ENCODE assay signal across 23 cellular contexts in genomic region chr12:51777973-51778372, GRCh38.
DNase-seq lines count a peak whose midpoint lies in the region; ATAC-seq, FAIRE-seq and TF ChIP-seq lines count a peak whose summit lies in the region.
"Had no signal": no experiment of that assay in that cellular context is flagged by ENCODE, and none has a peak within 500 bp of the region (broad histone marks: within the 10 kb centered on the region; RNA-seq: fewer than 3 reads in every experiment).

No MANE protein-coding gene starts in this region.

- POLR2A ChIA-PET in HepG2 (lab: Yijun Ruan, JAX) = no interaction called here

- H3K4me3 ChIP-seq in WERI-Rb-1 (ENCODE audit: low read depth, low read length) (no peak overlapping the region), HepG2 (replicated peaks in 1 of 3; ENCODE audit: insufficient read depth in 1 of 3, low read depth in 2 of 3, low read length in 3 of 3) (no peak overlapping the region)
- H3K4me3 ChIP-seq: A549; BLaER1 treated with 17β-estradiol and CSF1 and Interleukin-3, amounts not matched to agents 10 nM and 100 nM; GM23248 had no signal

- DNase-seq in WERI-Rb-1 (no peak), HepG2 (ENCODE audit: low spot score) (peak; percentile 44), mucosa of gallbladder (ENCODE audit: low spot score) (peak; percentile 21), GM19239 (ENCODE audit: insufficient read length, low spot score) (no peak), UCSD-AML1 (lab: John Stamatoyannopoulos, UW; ENCODE audit: unreplicated experiment) (no peak), NCI-H82 (lab: John Stamatoyannopoulos, UW) (no peak)
- DNase-seq: 8988T; ACHN; AML-193; BE2C; Calu3; CD4-positive, alpha-beta T cell; CD8-positive, alpha-beta memory T cell; COR-L47; DND-41; GM23248; H9 had no signal

- H4K20me1 ChIP-seq in HepG2 (ENCODE audit: insufficient read depth, low read length) = no peaks in the 10 kb centered on the region
- H4K20me1 ChIP-seq: BLaER1 treated with 17β-estradiol and CSF1 and Interleukin-3, amounts not matched to agents 10 nM and 100 nM had no signal

- in situ Hi-C loops in HepG2 (cut with HindIII; ENCODE audit: extremely low pct_ligation_motif_present, low pct_unique_long_range_greater_than_20kb) = no loop called here

- no peak overlapping the region for H2AFZ ChIP-seq in HepG2 (ENCODE audit: low read length)
- H2AFZ ChIP-seq: GM23248 had no signal

- 29% methylated on average over 3 of the region's 3 CpGs for WGBS in HepG2 (ENCODE audit: low lambda C conversion rate)

- no TSS peak for BruUV-seq in HepG2 (replicated peaks; lab: Mats Ljungman, UMichigan)

- CTCF ChIA-PET in HepG2 (lab: Yijun Ruan, JAX; ENCODE audit: low intra/inter-chr PET ratio, low total read pairs) = no interaction called here

- no peak for TF ChIP-seq POLR2A in HepG2 (IDR thresholded peaks at IDR 0.05; ENCODE audit: insufficient read depth in 1 of 2, low read depth in 2 of 2, low read length in 2 of 2)

- TF ChIP-seq CTCF in WERI-Rb-1 (IDR thresholded peaks at IDR 0.05; ENCODE audit: low read depth, low read length) (no peak), HepG2 (CRISPR knock-in tag; IDR thresholded peaks at IDR 0.05) (no peak)

- FAIRE-seq in HepG2 (lab: Jason Lieb, UNC) (no peak), GM19239 (lab: Jason Lieb, UNC) (no peak)
- FAIRE-seq: A549, G401.6, GM12892, H1 had no signal

- no peaks in the 10 kb centered on the region for H3K79me2 ChIP-seq in HepG2 (ENCODE audit: insufficient read depth, low read length)

- no peak for TF ChIP-seq RAD21 in HepG2 (CRISPR knock-in tag; IDR thresholded peaks at IDR 0.05)

- peaks cover 6% of the 10 kb centered on the region for H3K36me3 ChIP-seq in WERI-Rb-1
- no peaks in the 10 kb centered on the region for H3K36me3 ChIP-seq in HepG2 (replicated peaks in 1 of 2; ENCODE audit: control insufficient read depth in 1 of 2, insufficient read depth in 2 of 2, low read length in 2 of 2)
- H3K36me3 ChIP-seq: BLaER1 treated with 17β-estradiol and CSF1 and Interleukin-3, amounts not matched to agents 10 nM and 100 nM had no signal

- H3K4me2 ChIP-seq in HepG2 (ENCODE audit: low read depth, low read length) = no peak overlapping the region
- H3K4me2 ChIP-seq: A549; BLaER1 treated with 17β-estradiol and CSF1 and Interleukin-3, amounts not matched to agents 10 nM and 100 nM had no signal

- peaks cover 16% of the 10 kb centered on the region for H3K4me1 ChIP-seq in HepG2 (ENCODE audit: insufficient read depth, low read length)
- H3K4me1 ChIP-seq: BE2C had no signal

- no peak overlapping the region for H3K9ac ChIP-seq in HepG2 (ENCODE audit: insufficient read depth, low read depth, low read length)
- H3K9ac ChIP-seq: BLaER1 treated with 17β-estradiol and CSF1 and Interleukin-3, amounts not matched to agents 10 nM and 100 nM; GM23248 had no signal

- peak; percentile 67 for ATAC-seq in HepG2
- ATAC-seq: A549, HCT116 had no signal

- intact Hi-C loops in HepG2 (cut with micrococcal nuclease; ENCODE audit: unreplicated experiment) = no loop called here

- peak overlapping the region; percentile 14 for H3K27ac ChIP-seq in WERI-Rb-1
- no peak overlapping the region for H3K27ac ChIP-seq in HepG2 (ENCODE audit: extremely low read length, insufficient read depth, low read length)
- H3K27ac ChIP-seq: A549; BLaER1 treated with 17β-estradiol and CSF1 and Interleukin-3, amounts not matched to agents 10 nM and 100 nM; GM23248 had no signal

- H3K27me3 ChIP-seq in WERI-Rb-1 (ENCODE audit: insufficient read depth, low read depth, severe bottlenecking) (no peaks in the 10 kb centered on the region), HepG2 (ENCODE audit: control insufficient read depth in 1 of 2, insufficient read depth in 2 of 2, low read length in 2 of 2) (no peaks in the 10 kb centered on the region)
- H3K27me3 ChIP-seq: BE2C; BLaER1 treated with 17β-estradiol and CSF1 and Interleukin-3, amounts not matched to agents 10 nM and 100 nM had no signal

- H3K9me3 ChIP-seq in WERI-Rb-1 (ENCODE audit: severe bottlenecking) = no peaks in the 10 kb centered on the region
- no peaks in the 10 kb centered on the region for H3K9me3 ChIP-seq in HepG2 (ENCODE audit: low read length)
- H3K9me3 ChIP-seq: BE2C had no signal

- TF ChIP-seq EP300 in HepG2 (IDR thresholded peaks at IDR 0.05; ENCODE audit: low read depth in 2 of 2, low read length in 2 of 2) (no peak), HepG2 (CRISPR knock-in tag; IDR thresholded peaks at IDR 0.05; ENCODE audit: borderline replicate concordance) (no peak)

TF ChIP-seq in HepG2, 621 proteins besides CTCF, POLR2A, EP300 and RAD21 (continues in another document):
- TF ChIP-seq GABPA (IDR thresholded peaks at IDR 0.05; ENCODE audit: low read depth, low read length) (no peak), GABPA (CRISPR knock-in tag; IDR thresholded peaks at IDR 0.05; ENCODE audit: low read depth) (peak; percentile 15; the same call in 1 of the 2 replicates), SRF (IDR thresholded peaks at IDR 0.05; ENCODE audit: low read depth, low read length) (peak; percentile 87), ATF5 (CRISPR knock-in tag; IDR thresholded peaks at IDR 0.05; ENCODE audit: low read depth) (no peak), U2AF1 (optimal IDR thresholded peaks at IDR 0.05; ENCODE audit: low read depth, low read length) (no peak), SAP130 (CRISPR knock-in tag; IDR thresholded peaks at IDR 0.05; ENCODE audit: low read depth) (peak; percentile 17; the same call in 1 of the 2 replicates), SPEN (CRISPR knock-in tag; IDR thresholded peaks at IDR 0.05; ENCODE audit: low read depth) (no peak), HOMEZ (CRISPR knock-in tag; IDR thresholded peaks at IDR 0.05; ENCODE audit: low read depth) (peak; percentile 22; the same call in 1 of the 2 replicates), ETV5 (CRISPR knock-in tag; IDR thresholded peaks at IDR 0.05; ENCODE audit: borderline replicate concordance) (peak; percentile 50; the same call in 1 of the 2 replicates), KAT7 (CRISPR knock-in tag; IDR thresholded peaks at IDR 0.05; ENCODE audit: borderline replicate concordance) (no peak), RFXAP (CRISPR knock-in tag; IDR thresholded peaks at IDR 0.05; ENCODE audit: borderline replicate concordance) (no peak), LCORL (IDR thresholded peaks at IDR 0.05) (peak; percentile 45; the same call in 1 of the 2 replicates), LCORL (CRISPR knock-in tag; IDR thresholded peaks at IDR 0.05) (no peak), ATF7-NPFF (CRISPR knock-in tag; IDR thresholded peaks at IDR 0.05; ENCODE audit: low read depth) (no peak), ZNF816 (CRISPR knock-in tag; IDR thresholded peaks at IDR 0.05; ENCODE audit: borderline replicate concordance) (no peak), PHB2 (IDR thresholded peaks at IDR 0.05; ENCODE audit: partially characterized antibody) (no peak), NR2F6 (IDR thresholded peaks at IDR 0.05) (no peak), NR2F6 (CRISPR knock-in tag; IDR thresholded peaks at IDR 0.05) (no peak), PAWR (CRISPR knock-in tag; IDR thresholded peaks at IDR 0.05; ENCODE audit: borderline replicate concordance) (no peak), ZNF207 (IDR thresholded peaks at IDR 0.05; ENCODE audit: borderline replicate concordance) (no peak), TP53 (CRISPR knock-in tag; conservative IDR thresholded peaks at IDR 0.05) (no peak), ZBTB10 (CRISPR knock-in tag; IDR thresholded peaks at IDR 0.05; ENCODE audit: borderline replicate concordance) (no peak)
- TF ChIP-seq, protein P1, sequence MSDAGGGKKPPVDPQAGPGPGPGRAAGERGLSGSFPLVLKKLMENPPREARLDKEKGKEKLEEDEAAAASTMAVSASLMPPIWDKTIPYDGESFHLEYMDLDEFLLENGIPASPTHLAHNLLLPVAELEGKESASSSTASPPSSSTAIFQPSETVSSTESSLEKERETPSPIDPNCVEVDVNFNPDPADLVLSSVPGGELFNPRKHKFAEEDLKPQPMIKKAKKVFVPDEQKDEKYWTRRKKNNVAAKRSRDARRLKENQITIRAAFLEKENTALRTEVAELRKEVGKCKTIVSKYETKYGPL (CRISPR knock-in tag; IDR thresholded peaks at IDR 0.05) = no peak

Comparison
In these comparisons a context has a peak if more than half of its experiments do, and no peak if none do; other contexts are left out.
1. DNase-seq: peak in HepG2 (single experiment) and mucosa of gallbladder (single experiment); none in WERI-Rb-1 (single experiment), GM19239 (single experiment), UCSD-AML1 (single experiment) and NCI-H82 (single experiment).